Comparison of ENCODE assay signal across 17 cellular contexts in the genomic region with DNA sequence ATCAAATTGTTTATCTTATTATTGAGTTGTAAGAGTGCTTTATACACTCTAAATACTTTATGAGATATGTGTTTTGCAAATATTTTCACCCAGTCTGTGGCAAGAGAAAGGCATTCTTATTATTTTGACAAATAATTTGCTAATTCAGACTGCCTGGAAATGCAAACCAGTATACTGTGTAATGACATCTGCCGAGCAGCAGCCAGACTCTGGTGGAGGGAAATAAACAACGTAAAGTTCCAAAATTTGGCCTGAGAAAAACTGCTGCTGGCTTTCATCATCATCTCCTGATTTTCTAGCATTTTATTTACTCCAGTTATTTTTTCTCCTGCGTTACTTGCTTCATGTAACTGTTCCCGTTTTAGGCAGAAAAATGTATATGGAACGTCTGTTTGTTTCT.
DNase-seq lines count a peak whose midpoint lies in the region; ATAC-seq and TF ChIP-seq lines count a peak whose summit lies in the region.
"Had no signal": no experiment of that assay in that cellular context is flagged by ENCODE, and none has a peak within 500 bp of the region (broad histone marks: within the 10 kb centered on the region; RNA-seq: fewer than 3 reads in every experiment).

No MANE protein-coding gene starts in this region.

- peak; percentile 89 for DNase-seq in AG10803 (ENCODE audit: low read depth)
- no peak for DNase-seq in coronary artery (ENCODE audit: low spot score)
- DNase-seq in left ventricle myocardium superior, result no peak
- no peak for DNase-seq in CD8-positive, alpha-beta memory T cell
- no peak for DNase-seq in NCI-H2081 treated with DMSO at 0.1 percent for 48 hours (lab: John Stamatoyannopoulos, UW)
- DNase-seq in left colon, result no peak
- DNase-seq: activated CD4-positive, alpha-beta memory T cell treated with anti-CD3 and anti-CD28 coated beads, Interleukin-2, amount 10 ng/mL, durations not matched to agents 7 days and 5 days; activated naive CD4-positive, alpha-beta T cell treated with anti-CD3 and anti-CD28 coated beads for 36 hours; NCI-H1417; NCI-H774; PC-3; stimulated activated naive B cell treated with anti-CD40 and anti-IgM and Interleukin-4, amounts not matched to agents 10 μg/mL and 1 μg/mL and 100 μg/mL, for 72 hours had no signal

- peak overlapping the region; percentile 90 to 96 for H3K27ac ChIP-seq in coronary artery
- peak overlapping the region; percentile 65 for H3K27ac ChIP-seq in skeletal muscle tissue (ENCODE audit: low read depth, low read length)
- H3K27ac ChIP-seq in CD8-positive, alpha-beta memory T cell (ENCODE audit: low read depth, low read length), result no peak overlapping the region
- H3K27ac ChIP-seq: A549, SJCRH30 had no signal

- H3K4me3 ChIP-seq in AG10803 (ENCODE audit: low read length) (no peak overlapping the region), coronary artery (no peak overlapping the region), skeletal muscle tissue (ENCODE audit: low read length in 3 of 3) (no peak overlapping the region)
- H3K4me3 ChIP-seq in CD8-positive, alpha-beta memory T cell (ENCODE audit: low read length), result no peak overlapping the region
- H3K4me3 ChIP-seq: A549, SJCRH30 had no signal

- peaks cover 0 to 20% (median 6%) of the 10 kb centered on the region in 3 donors for H3K4me1 ChIP-seq in skeletal muscle tissue (ENCODE audit: control insufficient read depth in 3 of 3, insufficient read depth in 3 of 3, low read length in 3 of 3)
- no peaks in the 10 kb centered on the region for H3K4me1 ChIP-seq in CD8-positive, alpha-beta memory T cell (ENCODE audit: insufficient read depth, low read length)
- H3K4me1 ChIP-seq: A549, SJCRH30 had no signal

- intact Hi-C loops in left ventricle myocardium superior (cut with micrococcal nuclease), result no loop called here
- intact Hi-C loops in left colon (cut with DNase I, micrococcal nuclease), result no loop called here

- CTCF ChIA-PET in CD8-positive, alpha-beta memory T cell (lab: Charles Lee), result no interaction called here

- H3K36me3 Mint-ChIP-seq in CD8-positive, alpha-beta memory T cell, result no peaks in the 10 kb centered on the region
- H3K36me3 Mint-ChIP-seq: stimulated activated naive B cell treated with anti-CD40 and anti-IgM and Interleukin-4, amounts not matched to agents 10 μg/mL and 1 μg/mL and 100 μg/mL, for 72 hours had no signal

- H3K36me3 ChIP-seq in skeletal muscle tissue (ENCODE audit: control insufficient read depth in 3 of 3, insufficient read depth in 3 of 3, low read length in 3 of 3), result no peaks in the 10 kb centered on the region
- H3K36me3 ChIP-seq in CD8-positive, alpha-beta memory T cell (ENCODE audit: insufficient read depth, low read length), result no peaks in the 10 kb centered on the region
- H3K36me3 ChIP-seq: SJCRH30 had no signal

- no peak overlapping the region for H3K27ac Mint-ChIP-seq in CD8-positive, alpha-beta memory T cell
- H3K27ac Mint-ChIP-seq: activated CD4-positive, alpha-beta memory T cell treated with anti-CD3 and anti-CD28 coated beads, Interleukin-2, amount 10 ng/mL, durations not matched to agents 7 days and 5 days; activated naive CD4-positive, alpha-beta T cell treated with anti-CD3 and anti-CD28 coated beads for 36 hours; stimulated activated naive B cell treated with anti-CD40 and anti-IgM and Interleukin-4, amounts not matched to agents 10 μg/mL and 1 μg/mL and 100 μg/mL, for 72 hours; WTC11 had no signal

- POLR2A ChIA-PET in CD8-positive, alpha-beta memory T cell (lab: Charles Lee), result no interaction called here

- H3K4me1 Mint-ChIP-seq in CD8-positive, alpha-beta memory T cell, result no peaks in the 10 kb centered on the region
- H3K4me1 Mint-ChIP-seq: activated CD4-positive, alpha-beta memory T cell treated with anti-CD3 and anti-CD28 coated beads, Interleukin-2, amount 10 ng/mL, durations not matched to agents 7 days and 5 days; stimulated activated naive B cell treated with anti-CD40 and anti-IgM and Interleukin-4, amounts not matched to agents 10 μg/mL and 1 μg/mL and 100 μg/mL, for 72 hours had no signal

- TF ChIP-seq CTCF in AG10803 (conservative IDR thresholded peaks at IDR 0.05; ENCODE audit: low read length) (no peak), coronary artery (IDR thresholded peaks at IDR 0.05) (no peak)

- H3K4me3 Mint-ChIP-seq in CD8-positive, alpha-beta memory T cell, result no peak overlapping the region
- H3K4me3 Mint-ChIP-seq: activated CD4-positive, alpha-beta memory T cell treated with anti-CD3 and anti-CD28 coated beads, Interleukin-2, amount 10 ng/mL, durations not matched to agents 7 days and 5 days; activated naive CD4-positive, alpha-beta T cell treated with anti-CD3 and anti-CD28 coated beads for 36 hours; stimulated activated naive B cell treated with anti-CD40 and anti-IgM and Interleukin-4, amounts not matched to agents 10 μg/mL and 1 μg/mL and 100 μg/mL, for 72 hours; WTC11 had no signal

- ATAC-seq in left ventricle myocardium superior (peak; percentile 54), left colon (no peak), GM18870 (IDR thresholded peaks at IDR 0.05; ENCODE audit: unreplicated experiment) (no peak)
- ATAC-seq: A549; PC-3; stimulated activated naive B cell treated with anti-CD40 and anti-IgM and Interleukin-4, amounts not matched to agents 10 μg/mL and 1 μg/mL and 100 μg/mL, for 72 hours; WTC11 had no signal

- peaks cover 9 to 27% of the 10 kb centered on the region in 2 donors for H3K27me3 Mint-ChIP-seq in CD8-positive, alpha-beta memory T cell
- H3K27me3 Mint-ChIP-seq: stimulated activated naive B cell treated with anti-CD40 and anti-IgM and Interleukin-4, amounts not matched to agents 10 μg/mL and 1 μg/mL and 100 μg/mL, for 72 hours had no signal

- no peaks in the 10 kb centered on the region for H3K9me3 ChIP-seq in skeletal muscle tissue (ENCODE audit: control insufficient read depth in 3 of 3, low read length in 3 of 3)
- H3K9me3 ChIP-seq in CD8-positive, alpha-beta memory T cell (ENCODE audit: low read length), result no peaks in the 10 kb centered on the region
- H3K9me3 ChIP-seq: A549, SJCRH30 had no signal

- peaks cover 0 to 2% (median 0%) of the 10 kb centered on the region in 5 donors for H3K9me3 Mint-ChIP-seq in CD8-positive, alpha-beta memory T cell
- H3K9me3 Mint-ChIP-seq: activated CD4-positive, alpha-beta memory T cell treated with anti-CD3 and anti-CD28 coated beads, Interleukin-2, amount 10 ng/mL, durations not matched to agents 7 days and 5 days; activated naive CD4-positive, alpha-beta T cell treated with anti-CD3 and anti-CD28 coated beads for 36 hours had no signal

- no peak overlapping the region for H3K9ac ChIP-seq in skeletal muscle tissue (ENCODE audit: low read depth in 1 of 3, low read length in 3 of 3)

- H3K27me3 ChIP-seq in skeletal muscle tissue (ENCODE audit: control insufficient read depth in 3 of 3, insufficient read depth in 3 of 3, low read length in 3 of 3), result no peaks in the 10 kb centered on the region
- no peaks in the 10 kb centered on the region for H3K27me3 ChIP-seq in CD8-positive, alpha-beta memory T cell (ENCODE audit: insufficient read depth, low read length, poor library complexity, severe bottlenecking)
- H3K27me3 ChIP-seq: SJCRH30 had no signal
